7 cellular contexts compared by ENCODE assay signal in genomic region chr12:10718279-10718821, GRCh38. TPM values are rescaled to one million over a fixed set of nuclear protein-coding genes. Genes with fewer than 3 reads are reported as not detected.
DNase-seq lines count a peak whose midpoint lies in the region; FAIRE-seq and TF ChIP-seq lines count a peak whose summit lies in the region.

No MANE protein-coding gene starts in this region.

- intact Hi-C loops in kidney (cut with DNase I) (no loop called here), tibial artery (cut with DNase I; ENCODE audit: low total_unique reads) (no loop called here)
- intact Hi-C loops in CD4-positive, alpha-beta memory T cell (cut with micrococcal nuclease) = no loop called here

- no peak for FAIRE-seq in kidney (lab: Jason Lieb, UNC)

- H3K4me1 Mint-ChIP-seq in CD4-positive, alpha-beta memory T cell = peaks cover 17 to 27% (median 22%) of the 10 kb centered on the region in 4 donors

- H3K4me1 ChIP-seq in HUES6 (ENCODE audit: control insufficient read depth, insufficient read depth, low read length) (peaks cover 50% of the 10 kb centered on the region), kidney (ENCODE audit: control insufficient read depth in 1 of 2, insufficient read depth in 1 of 2, low read depth in 1 of 2, low read length in 2 of 2) (peaks cover 11 to 35% of the 10 kb centered on the region in 2 donors), tibial artery (peaks cover 0 to 58% (median 39%) of the 10 kb centered on the region in 4 donors)
- H3K4me1 ChIP-seq in CD4-positive, alpha-beta memory T cell (ENCODE audit: insufficient read depth, low read length) = peaks cover 26% of the 10 kb centered on the region

- H3K36me3 ChIP-seq in HUES6 (ENCODE audit: control insufficient read depth, insufficient read depth, low read length) = peaks cover 38% of the 10 kb centered on the region
- H3K36me3 ChIP-seq in kidney (ENCODE audit: control insufficient read depth in 1 of 2, insufficient read depth in 2 of 2, low read length in 2 of 2) = peaks cover 8 to 18% of the 10 kb centered on the region in 2 donors
- H3K36me3 ChIP-seq in tibial artery = peaks cover 24 to 30% (median 27%) of the 10 kb centered on the region in 3 donors
- no peaks in the 10 kb centered on the region for H3K36me3 ChIP-seq in CD4-positive, alpha-beta memory T cell (ENCODE audit: insufficient read depth, low read length)

- DNase-seq in astrocyte of the spinal cord (ENCODE audit: low read depth, low spot score) = peak; percentile 86
- no peak for DNase-seq in kidney
- DNase-seq in tibial artery = no peak
- DNase-seq in activated T-cell treated with anti-CD3 and anti-CD28 coated beads for 4 hours = no peak
- DNase-seq in DMS53 treated with DMSO at 0.1 percent for 48 hours (lab: John Stamatoyannopoulos, UW; ENCODE audit: unreplicated experiment) = no peak
- DNase-seq in CD4-positive, alpha-beta memory T cell = no peak

- CTCF ChIA-PET in CD4-positive, alpha-beta memory T cell (lab: Charles Lee; ENCODE audit: partially characterized antibody) = no interaction called here

- peaks cover 0 to 4% (median 0%) of the 10 kb centered on the region in 8 donors for H3K9me3 Mint-ChIP-seq in CD4-positive, alpha-beta memory T cell

- peak overlapping the region; percentile 33; the same call in 1 of the 2 replicates for H3K4me3 ChIP-seq in HUES6 (ENCODE audit: low read depth, low read length)
- peak overlapping the region; percentile 25 for H3K4me3 ChIP-seq in astrocyte of the spinal cord (ENCODE audit: low read depth, low read length)
- H3K4me3 ChIP-seq in kidney (ENCODE audit: low read length in 2 of 2) = peak overlapping the region; percentile 14 to 18
- no peak overlapping the region for H3K4me3 ChIP-seq in tibial artery
- H3K4me3 ChIP-seq in CD4-positive, alpha-beta memory T cell (ENCODE audit: low read length in 2 of 2) = no peak overlapping the region

- peak overlapping the region in 1 of 7 donors; percentile 36 for H3K27ac Mint-ChIP-seq in CD4-positive, alpha-beta memory T cell

- peaks cover 27 to 41% of the 10 kb centered on the region in 2 donors for H3K27me3 Mint-ChIP-seq in CD4-positive, alpha-beta memory T cell

- H3K9me3 ChIP-seq in HUES6 (ENCODE audit: control insufficient read depth, insufficient read depth, low read depth, low read length) (no peaks in the 10 kb centered on the region), kidney (ENCODE audit: control insufficient read depth in 1 of 2, low read length in 2 of 2) (no peaks in the 10 kb centered on the region), tibial artery (no peaks in the 10 kb centered on the region)
- no peaks in the 10 kb centered on the region for H3K9me3 ChIP-seq in CD4-positive, alpha-beta memory T cell (ENCODE audit: control insufficient read depth in 1 of 2, low read length in 2 of 2)

- H3K9ac ChIP-seq in HUES6 (ENCODE audit: low read length) (peak overlapping the region; percentile 13), kidney (ENCODE audit: low read length in 2 of 2) (peak overlapping the region in 1 of 2 donors; percentile 42)

- no peaks in the 10 kb centered on the region for H3K27me3 ChIP-seq in HUES6 (ENCODE audit: control insufficient read depth, insufficient read depth, low read length)
- no peaks in the 10 kb centered on the region for H3K27me3 ChIP-seq in tibial artery
- peaks cover 18% of the 10 kb centered on the region for H3K27me3 ChIP-seq in CD4-positive, alpha-beta memory T cell (ENCODE audit: insufficient read depth, low read length)

- no peak overlapping the region; the same call in 1 of the 2 replicates for H3K27ac ChIP-seq in HUES6 (ENCODE audit: low read depth, low read length)
- H3K27ac ChIP-seq in kidney (ENCODE audit: low read depth in 2 of 2, low read length in 2 of 2) = peak overlapping the region; percentile 2 to 10
- H3K27ac ChIP-seq in tibial artery = peak overlapping the region; percentile 60 to 97
- no peak overlapping the region for H3K27ac ChIP-seq in CD4-positive, alpha-beta memory T cell (ENCODE audit: low read depth, low read length)

- no peaks in the 10 kb centered on the region for H3K36me3 Mint-ChIP-seq in CD4-positive, alpha-beta memory T cell

- POLR2A ChIA-PET in CD4-positive, alpha-beta memory T cell (lab: Charles Lee; ENCODE audit: partially characterized antibody) = no interaction called here

- no peak overlapping the region for H3K4me3 Mint-ChIP-seq in CD4-positive, alpha-beta memory T cell

- TF ChIP-seq CTCF in astrocyte of the spinal cord (IDR thresholded peaks at IDR 0.05; ENCODE audit: low read depth, low read length) (no peak), kidney (IDR thresholded peaks at IDR 0.05; ENCODE audit: borderline replicate concordance, extremely low read depth, insufficient read depth) (no peak), tibial artery (IDR thresholded peaks at IDR 0.05) (no peak)

- in situ Hi-C loops in astrocyte of the spinal cord (cut with HindIII; ENCODE audit: low sequenced_read_pairs) = no loop called here

RNA-seq across cellular contexts. Expression of gene YBX3, which starts 4.8 kb away (rescaled TPM):
- total RNA-seq in kidney = 347 TPM
- polyA plus RNA-seq in kidney (ENCODE audit: insufficient read depth, low read depth, low replicate concordance) = 86.9 TPM
- 1 to 10 TPM; 3.2 to 5.1 TPM for total RNA-seq in CD4-positive, alpha-beta memory T cell
- 1 to 10 TPM; 1.7 to 2.0 TPM for polyA plus RNA-seq in CD4-positive, alpha-beta memory T cell

RNA-seq across cellular contexts. Expression of gene STYK1, which starts 44.5 kb away (rescaled TPM):
- total RNA-seq in kidney = 1.6 TPM
- 0.58 TPM for polyA plus RNA-seq in kidney (ENCODE audit: insufficient read depth, low read depth, low replicate concordance)
- not detected for total RNA-seq in CD4-positive, alpha-beta memory T cell
- not detected for polyA plus RNA-seq in CD4-positive, alpha-beta memory T cell

Comparison
In these comparisons a context has a peak if more than half of its experiments do, and no peak if none do; other contexts are left out.
1. H3K27ac ChIP-seq: peak in kidney (2 of 2) and tibial artery (2 of 2); none in HUES6 (single experiment) and CD4-positive, alpha-beta memory T cell (single experiment).
2. H3K4me3 ChIP-seq: peak in HUES6 (single experiment), astrocyte of the spinal cord (single experiment) and kidney (2 of 2); none in tibial artery (0 of 2) and CD4-positive, alpha-beta memory T cell (0 of 2).
3. RNA of gene YBX3, which starts 4.8 kb away (total RNA-seq): 347 TPM in kidney (single experiment); 3.2 to 5.1 TPM in CD4-positive, alpha-beta memory T cell; every median in the first group is over 10 times any median in the second.